ENCODE assay signal across 13 cellular contexts in the genomic region with DNA sequence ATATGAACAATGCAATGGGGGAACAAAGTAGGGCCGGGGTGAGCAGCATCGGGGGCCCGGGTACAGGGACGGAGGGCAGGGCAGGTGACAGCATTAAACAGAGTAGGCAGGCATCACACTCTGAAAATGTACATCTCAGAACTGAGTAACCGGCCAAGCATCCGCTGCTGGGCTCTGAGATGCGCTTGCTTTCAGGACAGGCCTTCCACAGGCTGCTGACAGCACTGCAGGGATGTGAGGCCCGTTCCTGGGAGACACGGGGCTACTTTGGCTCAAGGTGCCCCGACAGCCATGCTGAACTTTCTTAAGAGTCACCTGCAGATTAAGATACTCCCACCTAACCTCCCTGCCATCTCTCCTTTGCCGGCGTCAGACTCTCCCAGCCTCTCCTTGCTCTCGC.
DNase-seq lines count a peak whose midpoint lies in the region; ATAC-seq, FAIRE-seq and TF ChIP-seq lines count a peak whose summit lies in the region.
"Had no signal": no experiment of that assay in that cellular context is flagged by ENCODE, and none has a peak within 500 bp of the region (broad histone marks: within the 10 kb centered on the region; RNA-seq: fewer than 3 reads in every experiment).

No MANE protein-coding gene starts in this region.

- H3K79me1 ChIP-seq in trophoblast cell (ENCODE audit: low read length) = no peaks in the 10 kb centered on the region

- peaks cover 10% of the 10 kb centered on the region for H3K9me3 Mint-ChIP-seq in activated naive CD8-positive, alpha-beta T cell treated with anti-CD3 and anti-CD28 coated beads, Interleukin-2, amount 50 U/mL, for 24 hours

- no peaks in the 10 kb centered on the region for H3K9me2 ChIP-seq in HCT116 (ENCODE audit: insufficient read depth)

- H3K27ac ChIP-seq in A549 (no peak overlapping the region), HCT116 (ENCODE audit: low read depth, low read length) (no peak overlapping the region), trophoblast cell (ENCODE audit: low read depth, low read length) (no peak overlapping the region)

- RAD21 ChIA-PET in HCT116 (lab: Charles Lee; ENCODE audit: low non-redundant PET in 1 of 2, low total read pairs in 2 of 2, uncharacterized antibody in 2 of 2, unreplicated experiment in 2 of 2) = interaction anchor here in 1 of 2 experiments (1.1 kb wide), 1 partner anchor 714 kb away, joined by 4 read pairs; no protein-coding TSS in a partner anchor

- H3K4me2 ChIP-seq in A549 = no peak overlapping the region
- no peak overlapping the region for H3K4me2 ChIP-seq in HCT116 (ENCODE audit: low read length)
- H3K4me2 ChIP-seq in trophoblast cell (ENCODE audit: low read length) = no peak overlapping the region

- no peaks in the 10 kb centered on the region for H3K36me3 Mint-ChIP-seq in activated naive CD8-positive, alpha-beta T cell treated with anti-CD3 and anti-CD28 coated beads, Interleukin-2, amount 50 U/mL, for 24 hours (ENCODE audit: low read depth)
- H3K36me3 Mint-ChIP-seq: CD4-positive, alpha-beta memory T cell had no signal

- no peaks in the 10 kb centered on the region for H3K4me1 ChIP-seq in A549
- peaks cover 0 to 5% of the 10 kb centered on the region in 2 experiments; a peak in 1 of 4 replicates for H3K4me1 ChIP-seq in HCT116 (ENCODE audit: control insufficient read depth in 1 of 2, insufficient read depth in 2 of 2, low read length in 2 of 2)
- H3K4me1 ChIP-seq in trophoblast cell (ENCODE audit: control insufficient read depth in 1 of 2, insufficient read depth in 2 of 2, low read length in 2 of 2) = peaks cover 0 to 4% of the 10 kb centered on the region in 2 experiments
- H3K4me1 ChIP-seq: Caco-2 had no signal

- no peak overlapping the region for H4K8ac ChIP-seq in trophoblast cell (ENCODE audit: low read depth, low read length)

- 57% methylated on average over 13 of the region's 13 CpGs for WGBS in A549 (ENCODE audit: missing lambda C conversion rate)
- no CpG with 5 or more reads among the region's 13 CpGs for WGBS in trophoblast cell (ENCODE audit: extremely low coverage, insufficient coverage, insufficient read length)

- H3K23ac ChIP-seq in trophoblast cell (ENCODE audit: low read length) = no peak overlapping the region

- CTCF ChIA-PET in A549 (lab: Yijun Ruan, JAX) = interaction anchor here (1.1 kb wide), 1 partner anchor 53 kb away, joined by 4 read pairs; no protein-coding TSS in a partner anchor
- CTCF ChIA-PET in HCT116 (lab: Charles Lee) = interaction anchor here (0.6 to 1.6 kb wide), 15 partner anchors 18 to 719 kb away, joined by 3 to 18 read pairs (median 4); no protein-coding TSS in a partner anchor

- H3K79me2 ChIP-seq in HCT116 (ENCODE audit: insufficient read depth, low read length) (no peaks in the 10 kb centered on the region), trophoblast cell (ENCODE audit: control insufficient read depth, insufficient read depth, low read length, poor library complexity) (no peaks in the 10 kb centered on the region)

- no peaks in the 10 kb centered on the region for H4K20me1 ChIP-seq in HCT116 (ENCODE audit: insufficient read depth)

- H3K27ac Mint-ChIP-seq in activated naive CD8-positive, alpha-beta T cell treated with anti-CD3 and anti-CD28 coated beads, Interleukin-2, amount 50 U/mL, for 24 hours = no peak overlapping the region
- H3K27ac Mint-ChIP-seq: CD4-positive, alpha-beta memory T cell had no signal

- no peak overlapping the region for H4K91ac ChIP-seq in trophoblast cell (ENCODE audit: low read depth, low read length)

- H3K4ac ChIP-seq in trophoblast cell (ENCODE audit: low read depth, low read length) = no peak overlapping the region

- no peak overlapping the region for H2BK120ac ChIP-seq in trophoblast cell (ENCODE audit: insufficient read depth, low read length, poor library complexity)

- no peak for FAIRE-seq in A549 (lab: Jason Lieb, UNC)
- FAIRE-seq in bronchial epithelial cell (lab: Jason Lieb, UNC) = peak; percentile 43
- FAIRE-seq: GM12891 had no signal

- H2AFZ ChIP-seq in HCT116 (ENCODE audit: low read depth, low read length, poor library complexity, severe bottlenecking) = no peak overlapping the region
- H2AFZ ChIP-seq in trophoblast cell (ENCODE audit: insufficient read depth, low read length, poor library complexity) = no peak overlapping the region

- no peak overlapping the region for H2BK5ac ChIP-seq in trophoblast cell (ENCODE audit: low read depth, low read length, poor library complexity)

- H3K27me3 ChIP-seq in HCT116 (ENCODE audit: insufficient read depth, low read length) (no peaks in the 10 kb centered on the region), bronchial epithelial cell (ENCODE audit: control insufficient read depth, insufficient read depth, low read length) (no peaks in the 10 kb centered on the region), trophoblast cell (ENCODE audit: insufficient read depth, low read length) (no peaks in the 10 kb centered on the region)

- no peaks in the 10 kb centered on the region for H3K4me1 Mint-ChIP-seq in activated naive CD8-positive, alpha-beta T cell treated with anti-CD3 and anti-CD28 coated beads, Interleukin-2, amount 50 U/mL, for 24 hours
- H3K4me1 Mint-ChIP-seq: CD4-positive, alpha-beta memory T cell had no signal

- TF ChIP-seq POLR2A in A549 (IDR thresholded peaks at IDR 0.05; ENCODE audit: low read length) (no peak), HCT116 (IDR thresholded peaks at IDR 0.05; ENCODE audit: borderline replicate concordance, extremely low read depth, insufficient read depth, insufficient read length) (no peak)

- DNase-seq in A549 (ENCODE audit: low read depth in 1 of 2, low spot score in 1 of 2) (no peak), HCT116 (ENCODE audit: low read depth, low spot score) (no peak), bronchial epithelial cell (ENCODE audit: low read depth) (no peak), trophoblast cell (peak; percentile 3 to 7), NCI-H82 (lab: John Stamatoyannopoulos, UW) (no peak), NCI-H524 (lab: John Stamatoyannopoulos, UW) (no peak)
- DNase-seq in activated naive CD8-positive, alpha-beta T cell treated with anti-CD3 and anti-CD28 coated beads, Interleukin-2, amount 50 U/mL, for 24 hours = no peak
- DNase-seq: CD4-positive, alpha-beta memory T cell; DMS153; GF-D8; HCEC 1CT had no signal

- TF ChIP-seq CTCF in A549 (IDR thresholded peaks at IDR 0.05) (no peak), HCT116 (IDR thresholded peaks at IDR 0.05 in 2 of 3, conservative IDR thresholded peaks at IDR 0.05 in 1 of 3; ENCODE audit: borderline replicate concordance in 1 of 3, insufficient read depth in 1 of 3, low read depth in 2 of 3, low read length in 2 of 3) (no peak), bronchial epithelial cell (IDR thresholded peaks at IDR 0.05; ENCODE audit: insufficient read depth, low read length, severe bottlenecking) (no peak)

- no peaks in the 10 kb centered on the region for H3K27me3 Mint-ChIP-seq in activated naive CD8-positive, alpha-beta T cell treated with anti-CD3 and anti-CD28 coated beads, Interleukin-2, amount 50 U/mL, for 24 hours

- intact Hi-C loops in HCT116 (cut with micrococcal nuclease) = loop anchor here (5.0 to 10.0 kb wide), 2 partner anchors 495 to 718 kb away; no protein-coding TSS in a partner anchor

- POLR2A ChIA-PET in A549 (lab: Yijun Ruan, JAX) (no interaction called here), HCT116 (lab: Charles Lee) (no interaction called here)

- peak; percentile 31 to 59; a peak in 3 of 6 replicates for ATAC-seq in A549
- ATAC-seq in HCT116 = peak; percentile 26
- ATAC-seq in activated naive CD8-positive, alpha-beta T cell treated with anti-CD3 and anti-CD28 coated beads, Interleukin-2, amount 50 U/mL, for 24 hours = no peak

- H2BK12ac ChIP-seq in trophoblast cell (ENCODE audit: low read length) = no peak overlapping the region

- H3K9ac ChIP-seq in HCT116 (ENCODE audit: low read length) (no peak overlapping the region), trophoblast cell (ENCODE audit: low read length) (no peak overlapping the region)

- H3K14ac ChIP-seq in trophoblast cell (ENCODE audit: low read length) = no peak overlapping the region

- H2AK5ac ChIP-seq in trophoblast cell (ENCODE audit: low read length) = no peak overlapping the region

- no peaks in the 10 kb centered on the region for H3K9me3 ChIP-seq in A549
- no peaks in the 10 kb centered on the region for H3K9me3 ChIP-seq in HCT116 (ENCODE audit: control insufficient read depth in 1 of 2, insufficient read depth in 1 of 2, low read depth in 1 of 2, low read length in 2 of 2)
- H3K9me3 ChIP-seq in trophoblast cell (ENCODE audit: insufficient read depth, low read depth, low read length) = peaks cover 2% of the 10 kb centered on the region
- H3K9me3 ChIP-seq: Caco-2 had no signal

- H3K4me3 ChIP-seq in A549 (no peak overlapping the region), HCT116 (replicated peaks in 1 of 2; ENCODE audit: low read depth in 1 of 2, low read length in 2 of 2) (no peak overlapping the region), bronchial epithelial cell (ENCODE audit: low read depth, low read length) (no peak overlapping the region), trophoblast cell (ENCODE audit: low read depth, low read length) (no peak overlapping the region)

- BruUV-seq in HCT116 (replicated peaks; lab: Mats Ljungman, UMichigan) = no TSS peak

- TF ChIP-seq EP300 in A549 (IDR thresholded peaks at IDR 0.05) = no peak

- no peak overlapping the region for H4K12ac ChIP-seq in trophoblast cell (ENCODE audit: low read depth, low read length)

- H3K36me3 ChIP-seq in HCT116 (ENCODE audit: control insufficient read depth in 1 of 2, insufficient read depth in 2 of 2, low read length in 2 of 2) (no peaks in the 10 kb centered on the region), bronchial epithelial cell (ENCODE audit: control insufficient read depth, insufficient read depth, low read length) (no peaks in the 10 kb centered on the region), trophoblast cell (ENCODE audit: control insufficient read depth in 1 of 2, insufficient read depth in 2 of 2, low read length in 2 of 2) (no peaks in the 10 kb centered on the region)

- no peak for TF ChIP-seq RAD21 in A549 (conservative IDR thresholded peaks at IDR 0.05 in 1 of 2, IDR thresholded peaks at IDR 0.05 in 1 of 2)
- no peak for TF ChIP-seq RAD21 in HCT116 (IDR thresholded peaks at IDR 0.05; ENCODE audit: low read depth)

- H3K18ac ChIP-seq in trophoblast cell (ENCODE audit: low read length) = no peak overlapping the region

- H3K4me3 Mint-ChIP-seq in activated naive CD8-positive, alpha-beta T cell treated with anti-CD3 and anti-CD28 coated beads, Interleukin-2, amount 50 U/mL, for 24 hours = no peak overlapping the region
- H3K4me3 Mint-ChIP-seq: CD4-positive, alpha-beta memory T cell had no signal

TF ChIP-seq in HCT116, 20 proteins besides CTCF, POLR2A, EP300 and RAD21 (continues in another document):
- TF ChIP-seq ZFX (IDR thresholded peaks at IDR 0.05) (no peak), ELF1 (IDR thresholded peaks at IDR 0.05; ENCODE audit: borderline replicate concordance, low read depth) (no peak), YY1 (IDR thresholded peaks at IDR 0.05; ENCODE audit: extremely low read depth, insufficient replicate concordance, low read depth, low read length) (no peak), POLR2AphosphoS5 (IDR thresholded peaks at IDR 0.05; ENCODE audit: low read depth, low read length) (no peak)

Comparison
In these comparisons a context has a peak if more than half of its experiments do, and no peak if none do; other contexts are left out.
1. DNase-seq: peak in trophoblast cell (2 of 2); none in A549 (0 of 2), HCT116 (single experiment), bronchial epithelial cell (single experiment), NCI-H82 (single experiment), activated naive CD8-positive, alpha-beta T cell treated with anti-CD3 and anti-CD28 coated beads, Interleukin-2, amount 50 U/mL, for 24 hours (single experiment) and NCI-H524 (0 of 2).